In genomic region chr1:89928506-89928905, GRCh38 we compare ENCODE assay signal across 18 cellular contexts.
"Had no signal": no experiment of that assay in that cellular context is flagged by ENCODE, and none has a peak within 500 bp of the region (broad histone marks: within the 10 kb centered on the region; RNA-seq: fewer than 3 reads in every experiment).

No MANE protein-coding gene starts in this region.

- H3K4me1 ChIP-seq: esophagus squamous epithelium, left lung, prostate gland had no signal

- ATAC-seq: activated CD4-positive, CD25-positive, alpha-beta regulatory T cell treated with anti-CD3 and anti-CD28 coated beads, Interleukin-2, amount 50 U/mL, for 24 hours; left lung; right cardiac atrium had no signal

- H3K27ac Mint-ChIP-seq: activated CD4-positive, alpha-beta T cell treated with anti-CD3 and anti-CD28 coated beads, Interleukin-2, amount 10 ng/mL, durations not matched to agents 7 days and 5 days; activated naive CD8-positive, alpha-beta T cell; neural progenitor cell; stimulated activated naive CD8-positive, alpha-beta T cell treated with anti-CD3 and anti-CD28 coated beads, Interleukin-15, Interleukin-2, amounts not matched to agents 100 ng/mL and 50 ng/mL, for 24 hours; type B pancreatic cell had no signal

- DNase-seq: activated CD4-positive, alpha-beta T cell treated with anti-CD3 and anti-CD28 coated beads, Interleukin-2, amount 10 ng/mL, durations not matched to agents 7 days and 5 days; activated CD8-positive, alpha-beta memory T cell treated with anti-CD3 and anti-CD28 coated beads, Interleukin-2, amount 50 U/mL, for 48 hours; activated gamma-delta T cell treated with Interleukin-2 at 50 U/mL for 16 hours; effector memory CD4-positive, alpha-beta T cell; esophagus squamous epithelium; hippocampal formation; left lung; mammary epithelial cell; midbrain; right cardiac atrium; T-helper 1 cell had no signal

- H2AFZ ChIP-seq: neural progenitor cell had no signal

- H3K9me3 ChIP-seq: left lung, prostate gland had no signal

- H3K4me2 ChIP-seq: neural progenitor cell had no signal

- H3K4me1 Mint-ChIP-seq: neural progenitor cell had no signal

- H3K27ac ChIP-seq: esophagus squamous epithelium, left lung, neural progenitor cell, prostate gland, skin epidermis had no signal

- H3K36me3 ChIP-seq: prostate gland had no signal

- H3K9ac ChIP-seq: neural progenitor cell had no signal

- H3K9me3 Mint-ChIP-seq: stimulated activated naive CD8-positive, alpha-beta T cell treated with anti-CD3 and anti-CD28 coated beads, Interleukin-15, Interleukin-2, amounts not matched to agents 100 ng/mL and 50 ng/mL, for 24 hours had no signal

- H3K27me3 ChIP-seq: esophagus squamous epithelium, left lung, neural progenitor cell had no signal

- H3K4me3 Mint-ChIP-seq: activated CD4-positive, alpha-beta T cell treated with anti-CD3 and anti-CD28 coated beads, Interleukin-2, amount 10 ng/mL, durations not matched to agents 7 days and 5 days; activated naive CD8-positive, alpha-beta T cell; neural progenitor cell; stimulated activated naive CD8-positive, alpha-beta T cell treated with anti-CD3 and anti-CD28 coated beads, Interleukin-15, Interleukin-2, amounts not matched to agents 100 ng/mL and 50 ng/mL, for 24 hours; type B pancreatic cell had no signal

- H3K4me3 ChIP-seq: esophagus squamous epithelium, left lung, neural progenitor cell, prostate gland, skin epidermis had no signal

- H3K27me3 Mint-ChIP-seq: activated CD4-positive, alpha-beta T cell treated with anti-CD3 and anti-CD28 coated beads, Interleukin-2, amount 10 ng/mL, durations not matched to agents 7 days and 5 days; activated naive CD8-positive, alpha-beta T cell; stimulated activated naive CD8-positive, alpha-beta T cell treated with anti-CD3 and anti-CD28 coated beads, Interleukin-15, Interleukin-2, amounts not matched to agents 100 ng/mL and 50 ng/mL, for 24 hours; type B pancreatic cell had no signal
